ENCODE assay signal across 8 cellular contexts in the genomic region with DNA sequence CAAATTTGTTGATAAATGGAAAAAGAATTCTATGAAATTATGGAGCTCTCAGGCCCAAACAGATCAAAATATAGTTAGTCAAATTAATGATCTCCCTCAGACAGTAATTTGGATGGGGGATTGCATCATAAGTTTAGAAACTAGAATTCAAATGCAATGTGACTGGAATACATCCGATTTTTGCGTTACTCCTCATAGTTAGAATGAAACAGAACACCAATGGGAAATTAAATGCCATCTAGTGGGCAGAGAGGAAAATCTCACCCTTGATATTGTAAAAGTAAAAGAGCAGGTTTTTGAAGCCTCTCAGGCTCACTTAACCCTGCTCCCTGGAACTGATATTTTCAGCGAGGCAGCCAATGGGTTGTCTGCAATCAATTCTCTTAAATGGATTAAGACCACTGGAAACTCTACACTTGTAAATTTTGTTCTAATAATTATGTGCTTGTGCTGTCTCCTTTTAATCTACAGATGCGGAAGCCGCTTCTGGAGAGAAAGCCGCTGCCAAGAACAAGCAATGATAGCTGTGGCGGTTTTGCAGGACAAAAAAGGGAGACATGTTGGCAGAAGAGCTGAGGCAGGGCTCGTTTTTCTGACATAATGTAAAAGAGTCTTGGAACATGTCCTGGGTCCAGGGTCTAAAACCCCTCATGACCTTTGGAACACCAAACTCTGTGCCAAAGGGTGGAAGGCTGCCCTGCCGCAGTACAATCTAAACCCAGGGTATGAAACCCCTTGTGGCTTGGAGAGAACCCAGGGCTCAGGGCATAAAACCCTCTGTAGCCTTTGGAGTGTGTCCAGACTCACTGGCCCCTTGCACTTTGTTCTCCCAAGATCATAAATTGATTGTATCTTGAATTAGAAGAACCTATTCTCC. TPM values are rescaled to one million over a fixed set of nuclear protein-coding genes. Genes with fewer than 3 reads are reported as not detected.
A peak's percentile ranks its signal among the peaks of the same experiment; 100 is the strongest.
DNase-seq lines count a peak whose midpoint lies in the region; ATAC-seq, FAIRE-seq and TF ChIP-seq lines count a peak whose summit lies in the region.
"Had no signal": no experiment of that assay in that cellular context is flagged by ENCODE, and none has a peak within 500 bp of the region (broad histone marks: within the 10 kb centered on the region; RNA-seq: fewer than 3 reads in every experiment).

No MANE protein-coding gene starts in this region.

- TF ChIP-seq RAD21 in liver (IDR thresholded peaks at IDR 0.05) = peak; percentile 75 to 78

- ATAC-seq in T-helper 17 cell = peak; percentile 41

- H3K27ac ChIP-seq in liver (ENCODE audit: low read depth in 1 of 2, low read length in 2 of 2) = no peak overlapping the region
- H3K27ac ChIP-seq: thoracic aorta had no signal

- H3K27me3 ChIP-seq in liver (ENCODE audit: control insufficient read depth in 4 of 4, insufficient read depth in 4 of 4, low read length in 3 of 4) = no peaks in the 10 kb centered on the region
- H3K27me3 ChIP-seq: BLaER1 treated with 17β-estradiol and CSF1 and Interleukin-3, amounts not matched to agents 10 nM and 100 nM had no signal

- no peak for FAIRE-seq in GM12892 (lab: Jason Lieb, UNC)

- 23% methylated on average over 9 of the region's 9 CpGs for WGBS in liver

- no peaks in the 10 kb centered on the region for H3K27me3 Mint-ChIP-seq in T-helper 17 cell

- DNase-seq in DMS79 treated with DMSO at 0.1 percent for 48 hours (lab: John Stamatoyannopoulos, UW) (peak; percentile 12), DMS79 (lab: John Stamatoyannopoulos, UW) (no peak), T-helper 17 cell (no peak), GM12892 (ENCODE audit: insufficient read length) (no peak)
- DNase-seq in effector CD4-positive, alpha-beta T cell = no peak

- no peak overlapping the region for H3K4me3 Mint-ChIP-seq in T-helper 17 cell

- peaks cover 2% of the 10 kb centered on the region for H3K4me1 Mint-ChIP-seq in T-helper 17 cell

- H3K9ac ChIP-seq in liver (ENCODE audit: low read depth in 1 of 2, low read length in 2 of 2) = no peak overlapping the region
- H3K9ac ChIP-seq: BLaER1 treated with 17β-estradiol and CSF1 and Interleukin-3, amounts not matched to agents 10 nM and 100 nM had no signal

- TF ChIP-seq CTCF in liver (IDR thresholded peaks at IDR 0.05; ENCODE audit: low read depth, low read length, missing input control) = peak; percentile 58

- H3K36me3 ChIP-seq in liver (ENCODE audit: control insufficient read depth in 4 of 4, insufficient read depth in 3 of 4, low read depth in 1 of 4, low read length in 3 of 4) = peaks cover 0 to 16% (median 8%) of the 10 kb centered on the region in 4 donors

- peak overlapping the region; percentile 27 for H3K27ac Mint-ChIP-seq in T-helper 17 cell

- peak overlapping the region; percentile 2 to 63 (median 23) for H3K4me3 ChIP-seq in liver (ENCODE audit: low read depth in 1 of 3, low read length in 3 of 3)
- H3K4me3 ChIP-seq: BLaER1 treated with 17β-estradiol and CSF1 and Interleukin-3, amounts not matched to agents 10 nM and 100 nM; thoracic aorta had no signal

- no peak for TF ChIP-seq POLR2A in GM12892 (IDR thresholded peaks at IDR 0.05; ENCODE audit: low read depth, low read length)

- peaks cover 3% of the 10 kb centered on the region for H3K9me3 ChIP-seq in T-helper 17 cell (ENCODE audit: control insufficient read depth, low read length, poor library complexity, severe bottlenecking)
- H3K9me3 ChIP-seq in liver (ENCODE audit: control insufficient read depth in 4 of 4, low read length in 3 of 4) = peaks cover 0 to 20% (median 8%) of the 10 kb centered on the region in 4 donors
- H3K9me3 ChIP-seq: BLaER1 treated with 17β-estradiol and CSF1 and Interleukin-3, amounts not matched to agents 10 nM and 100 nM had no signal

- peaks cover 0 to 9% (median under 1%) of the 10 kb centered on the region in 4 donors for H3K4me1 ChIP-seq in liver (ENCODE audit: control insufficient read depth in 4 of 4, insufficient read depth in 4 of 4, low read length in 3 of 4)
- H3K4me1 ChIP-seq: BLaER1 treated with 17β-estradiol and CSF1 and Interleukin-3, amounts not matched to agents 10 nM and 100 nM had no signal

- peaks cover 2% of the 10 kb centered on the region for H3K36me3 Mint-ChIP-seq in T-helper 17 cell (ENCODE audit: low read depth)

TF ChIP-seq in liver, 16 proteins besides CTCF, POLR2A, EP300 and RAD21:
- TF ChIP-seq NR2F2 (IDR thresholded peaks at IDR 0.05) = no peak
- no peak for TF ChIP-seq TAF1 (conservative IDR thresholded peaks at IDR 0.05)
- TF ChIP-seq, protein P1, sequence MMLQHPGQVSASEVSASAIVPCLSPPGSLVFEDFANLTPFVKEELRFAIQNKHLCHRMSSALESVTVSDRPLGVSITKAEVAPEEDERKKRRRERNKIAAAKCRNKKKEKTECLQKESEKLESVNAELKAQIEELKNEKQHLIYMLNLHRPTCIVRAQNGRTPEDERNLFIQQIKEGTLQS (IDR thresholded peaks at IDR 0.05) = no peak
- TF ChIP-seq, protein P2, sequence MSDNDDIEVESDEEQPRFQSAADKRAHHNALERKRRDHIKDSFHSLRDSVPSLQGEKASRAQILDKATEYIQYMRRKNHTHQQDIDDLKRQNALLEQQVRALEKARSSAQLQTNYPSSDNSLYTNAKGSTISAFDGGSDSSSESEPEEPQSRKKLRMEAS (IDR thresholded peaks at IDR 0.05) = peak; percentile 12
- TF ChIP-seq YY1 (IDR thresholded peaks at IDR 0.05) = no peak
- no peak for TF ChIP-seq EGR1 (IDR thresholded peaks at IDR 0.05; ENCODE audit: low read depth in 2 of 2)
- peak; percentile 25 for TF ChIP-seq SP1 (IDR thresholded peaks at IDR 0.05)
- TF ChIP-seq FOXA1 (IDR thresholded peaks at IDR 0.05) = no peak
- TF ChIP-seq GABPA (IDR thresholded peaks at IDR 0.05 in 1 of 2, conservative IDR thresholded peaks at IDR 0.05 in 1 of 2) = no peak
- no peak for TF ChIP-seq JUND (IDR thresholded peaks at IDR 0.05)
- TF ChIP-seq REST (IDR thresholded peaks at IDR 0.05) = no peak
- TF ChIP-seq HNF4A (conservative IDR thresholded peaks at IDR 0.05) = peak; percentile 85 to 87
- TF ChIP-seq FOXA2 (IDR thresholded peaks at IDR 0.05) = no peak
- TF ChIP-seq HNF4G (IDR thresholded peaks at IDR 0.05) = peak; percentile 34
- TF ChIP-seq, protein P3, sequence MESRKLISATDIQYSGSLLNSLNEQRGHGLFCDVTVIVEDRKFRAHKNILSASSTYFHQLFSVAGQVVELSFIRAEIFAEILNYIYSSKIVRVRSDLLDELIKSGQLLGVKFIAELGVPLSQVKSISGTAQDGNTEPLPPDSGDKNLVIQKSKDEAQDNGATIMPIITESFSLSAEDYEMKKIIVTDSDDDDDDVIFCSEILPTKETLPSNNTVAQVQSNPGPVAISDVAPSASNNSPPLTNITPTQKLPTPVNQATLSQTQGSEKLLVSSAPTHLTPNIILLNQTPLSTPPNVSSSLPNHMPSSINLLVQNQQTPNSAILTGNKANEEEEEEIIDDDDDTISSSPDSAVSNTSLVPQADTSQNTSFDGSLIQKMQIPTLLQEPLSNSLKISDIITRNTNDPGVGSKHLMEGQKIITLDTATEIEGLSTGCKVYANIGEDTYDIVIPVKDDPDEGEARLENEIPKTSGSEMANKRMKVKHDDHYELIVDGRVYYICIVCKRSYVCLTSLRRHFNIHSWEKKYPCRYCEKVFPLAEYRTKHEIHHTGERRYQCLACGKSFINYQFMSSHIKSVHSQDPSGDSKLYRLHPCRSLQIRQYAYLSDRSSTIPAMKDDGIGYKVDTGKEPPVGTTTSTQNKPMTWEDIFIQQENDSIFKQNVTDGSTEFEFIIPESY (IDR thresholded peaks at IDR 0.05) = no peak
- TF ChIP-seq RXRA (IDR thresholded peaks at IDR 0.05) = peak in 1 of 2 donors; percentile 50

RNA-seq across cellular contexts. Expression of gene ZNF417, which starts 12.9 kb away (rescaled TPM):
- 10 to 100 TPM; 28.0 to 29.6 TPM for total RNA-seq in T-helper 17 cell
- total RNA-seq in liver = 10 to 100 TPM; 12.9 to 16.3 TPM
- 1 to 10 TPM; 1.2 to 1.7 TPM for polyA plus RNA-seq in liver
- polyA plus RNA-seq in GM12892 (2012; ENCODE audit: missing spikeins) = 4.1 TPM

RNA-seq across cellular contexts. Expression of gene ZNF814, which starts 14.7 kb away (rescaled TPM):
- total RNA-seq in T-helper 17 cell (10 to 100 TPM; 23.4 to 37.1 TPM), liver (10 to 100 TPM in 1 of 2 donors, 1 to 10 TPM in 1; 9.1 to 13.8 TPM)
- polyA plus RNA-seq in liver = 1 to 10 TPM; 6.9 to 7.3 TPM
- 18.9 TPM for polyA plus RNA-seq in GM12892 (2012; ENCODE audit: missing spikeins)

RNA-seq across cellular contexts. Expression of gene ZNF418, which starts 31.7 kb away (rescaled TPM):
- total RNA-seq in T-helper 17 cell = 1 to 10 TPM; 2.7 to 6.5 TPM
- 1 to 10 TPM; 2.6 to 3.1 TPM for total RNA-seq in liver
- 1 to 10 TPM in 1 of 2 donors, under 1 TPM in 1; 0.51 to 1.4 TPM for polyA plus RNA-seq in liver
- 0.87 TPM for polyA plus RNA-seq in GM12892 (2012; ENCODE audit: missing spikeins)

RNA-seq across cellular contexts. Expression of gene ZNF256, which starts 44.0 kb away (rescaled TPM):
- total RNA-seq in T-helper 17 cell = 10 to 100 TPM; 11.9 to 12.6 TPM
- 1 to 10 TPM; 1.6 to 4.4 TPM for total RNA-seq in liver
- polyA plus RNA-seq in liver = under 1 TPM; 0.53 to 0.67 TPM
- polyA plus RNA-seq in GM12892 (2012; ENCODE audit: missing spikeins) = 3.9 TPM

RNA-seq across cellular contexts. Expression of gene ZNF587, which starts 53.9 kb away (rescaled TPM):
- 10 to 100 TPM; 44.1 to 50.4 TPM for total RNA-seq in T-helper 17 cell
- total RNA-seq in liver = 10 to 100 TPM; 15.6 to 27.8 TPM
- polyA plus RNA-seq in liver = 1 to 10 TPM; 2.7 to 2.8 TPM
- polyA plus RNA-seq in GM12892 (2012; ENCODE audit: missing spikeins) = 11.6 TPM
